In the genomic region with DNA sequence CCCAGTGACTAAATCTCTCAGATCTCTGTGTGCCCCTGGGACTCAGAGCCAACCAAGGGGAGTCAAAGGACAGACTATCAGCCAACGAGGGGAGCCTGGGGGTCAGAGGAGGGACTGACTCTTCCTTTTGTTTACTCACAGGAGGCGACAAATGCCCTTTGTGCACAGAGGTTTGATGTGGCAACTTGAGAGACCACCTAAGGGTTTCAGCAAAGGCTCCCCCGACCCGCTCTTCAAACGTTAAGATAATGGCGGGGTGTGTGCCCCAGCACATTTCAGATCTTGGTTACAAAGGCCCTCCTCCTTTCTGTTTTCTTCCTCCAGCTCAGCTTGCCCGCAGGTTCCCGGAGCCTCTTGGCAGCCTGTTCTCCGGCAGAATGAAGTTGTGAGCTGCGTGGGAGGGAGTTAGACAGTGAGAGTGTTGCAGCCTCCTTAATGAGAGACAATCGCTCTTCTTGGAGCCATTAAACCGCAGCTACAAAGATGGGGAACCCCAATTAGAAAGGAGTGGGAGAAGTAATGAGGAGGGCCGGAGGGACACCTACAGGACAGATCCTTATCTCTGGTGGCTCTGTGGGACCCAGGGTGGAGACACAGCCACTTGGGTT, we compare ENCODE assay signal across 12 cellular contexts.
DNase-seq lines count a peak whose midpoint lies in the region; ATAC-seq and TF ChIP-seq lines count a peak whose summit lies in the region.
"Had no signal": no experiment of that assay in that cellular context is flagged by ENCODE, and none has a peak within 500 bp of the region (broad histone marks: within the 10 kb centered on the region; RNA-seq: fewer than 3 reads in every experiment).

No MANE protein-coding gene starts in this region.

- peaks cover 0 to 4% (median 0%) of the 10 kb centered on the region in 7 donors for H3K4me1 Mint-ChIP-seq in naive thymus-derived CD4-positive, alpha-beta T cell

- no peak for ATAC-seq in naive thymus-derived CD4-positive, alpha-beta T cell

- TF ChIP-seq POLR2A in erythroblast (IDR thresholded peaks at IDR 0.05; ENCODE audit: low read length) = no peak

- H3K27ac Mint-ChIP-seq in naive thymus-derived CD4-positive, alpha-beta T cell = peak overlapping the region in 1 of 9 donors; percentile 37

- H3K27me3 ChIP-seq in naive thymus-derived CD4-positive, alpha-beta T cell (ENCODE audit: control insufficient read depth in 2 of 2, insufficient read depth in 2 of 2, low read length in 2 of 2) = no peaks in the 10 kb centered on the region
- H3K27me3 ChIP-seq: colonic mucosa, SJSA1 had no signal

- H3K4me3 Mint-ChIP-seq in naive thymus-derived CD4-positive, alpha-beta T cell = no peak overlapping the region

- H3K4me1 ChIP-seq in naive thymus-derived CD4-positive, alpha-beta T cell (ENCODE audit: control insufficient read depth in 2 of 2, insufficient read depth in 2 of 2, low read length in 2 of 2) = no peaks in the 10 kb centered on the region
- H3K4me1 ChIP-seq: colonic mucosa had no signal

- H3K9me3 Mint-ChIP-seq in naive thymus-derived CD4-positive, alpha-beta T cell = peaks cover 0 to 3% (median 0%) of the 10 kb centered on the region in 11 donors

- CTCF ChIA-PET in naive thymus-derived CD4-positive, alpha-beta T cell (lab: Charles Lee) = interaction anchor here (0.6 kb wide), 1 partner anchor 462 kb away, joined by 4 read pairs; no protein-coding TSS in a partner anchor

- H3K36me3 ChIP-seq in naive thymus-derived CD4-positive, alpha-beta T cell (ENCODE audit: control insufficient read depth in 2 of 3, insufficient read depth in 3 of 3, low read length in 3 of 3) = no peaks in the 10 kb centered on the region
- H3K36me3 ChIP-seq: colonic mucosa, SJSA1 had no signal

- peaks cover 4 to 33% (median 11%) of the 10 kb centered on the region in 5 donors for H3K27me3 Mint-ChIP-seq in naive thymus-derived CD4-positive, alpha-beta T cell

- H3K4me3 ChIP-seq in naive thymus-derived CD4-positive, alpha-beta T cell (ENCODE audit: low read length) = no peak overlapping the region
- H3K4me3 ChIP-seq: colonic mucosa, SJSA1 had no signal

- H3K36me3 Mint-ChIP-seq in naive thymus-derived CD4-positive, alpha-beta T cell = no peaks in the 10 kb centered on the region

- H3K9me3 ChIP-seq in naive thymus-derived CD4-positive, alpha-beta T cell (ENCODE audit: control insufficient read depth in 2 of 3, low read length in 3 of 3) = no peaks in the 10 kb centered on the region
- H3K9me3 ChIP-seq: colonic mucosa, SJSA1 had no signal

- no peak overlapping the region for H3K27ac ChIP-seq in naive thymus-derived CD4-positive, alpha-beta T cell (ENCODE audit: low read depth, low read length)
- H3K27ac ChIP-seq: colonic mucosa, SJSA1 had no signal

- POLR2A ChIA-PET in naive thymus-derived CD4-positive, alpha-beta T cell (lab: Charles Lee) = interaction anchor here (0.6 kb wide), 1 partner anchor 345 kb away, joined by 3 read pairs; no protein-coding TSS in a partner anchor

- intact Hi-C loops in naive thymus-derived CD4-positive, alpha-beta T cell (cut with micrococcal nuclease) = no loop called here

- peak; percentile 89 for DNase-seq in ELF-1 (ENCODE audit: low read depth, low spot score)
- DNase-seq in cerebellar cortex (ENCODE audit: low spot score) = peak; percentile 70
- DNase-seq in iPS-NIHi11 (ENCODE audit: low spot score) = peak; percentile 56
- peak; percentile 31 for DNase-seq in renal cortical epithelial cell (ENCODE audit: low read depth)
- DNase-seq in effector CD8-positive, alpha-beta T cell (lab: John Stamatoyannopoulos, UW) = no peak
- DNase-seq in NCI-H345 treated with DMSO at 0.1 percent for 48 hours (lab: John Stamatoyannopoulos, UW; ENCODE audit: unreplicated experiment) = no peak
- DNase-seq in naive thymus-derived CD4-positive, alpha-beta T cell = no peak
- DNase-seq in erythroblast (lab: John Stamatoyannopoulos, UW) = no peak
- DNase-seq: colonic mucosa, DMS153, NCI-H1105 had no signal

Comparison
In these comparisons a context has a peak if more than half of its experiments do, and no peak if none do; other contexts are left out.
1. DNase-seq: peak in ELF-1 (single experiment), cerebellar cortex (single experiment), iPS-NIHi11 (single experiment) and renal cortical epithelial cell (single experiment); none in effector CD8-positive, alpha-beta T cell (single experiment), NCI-H345 treated with DMSO at 0.1 percent for 48 hours (single experiment), naive thymus-derived CD4-positive, alpha-beta T cell (0 of 9) and erythroblast (0 of 2).